Comparison of ENCODE assay signal across 17 cellular contexts in genomic region chr9:128107260-128107970, GRCh38. TPM values are rescaled to one million over a fixed set of nuclear protein-coding genes. Genes with fewer than 3 reads are reported as not detected.
DNase-seq lines count a peak whose midpoint lies in the region; ATAC-seq and TF ChIP-seq lines count a peak whose summit lies in the region.
"Had no signal": no experiment of that assay in that cellular context is flagged by ENCODE, and none has a peak within 500 bp of the region (broad histone marks: within the 10 kb centered on the region; RNA-seq: fewer than 3 reads in every experiment).

No MANE protein-coding gene starts in this region.

- no peak for DNase-seq in Calu3
- peak in 1 of 3 donors; percentile 47 for DNase-seq in right cardiac atrium
- peak; percentile 60 for DNase-seq in sigmoid colon
- DNase-seq in RPMI8226, result no peak
- no peak for DNase-seq in activated naive CD4-positive, alpha-beta T cell treated with Interleukin-2 at 50 U/mL for 16 hours
- no peak for DNase-seq in retina
- DNase-seq: activated naive CD4-positive, alpha-beta T cell treated with anti-CD3 and anti-CD28 coated beads, Interleukin-2, amount 50 U/mL, for 16 hours; NCI-H69; SJCRH30 had no signal

- peak; percentile 2 to 17 for ATAC-seq in right cardiac atrium
- ATAC-seq in GM18519 (IDR thresholded peaks at IDR 0.05; ENCODE audit: low FRiP score, unreplicated experiment), result no peak
- ATAC-seq: gastroesophageal sphincter had no signal

- TF ChIP-seq POLR2A in sigmoid colon (IDR thresholded peaks at IDR 0.05), result no peak

- no TSS peak for BruUV-seq in Calu3 (replicated peaks; lab: Mats Ljungman, UMichigan)

- CTCF ChIA-PET in Calu3 (lab: Charles Lee), result interaction anchor here (0.5 kb wide), 1 partner anchor 8 kb away, joined by 3 read pairs; no protein-coding TSS in a partner anchor

- no peak overlapping the region for H3K4me3 ChIP-seq in right cardiac atrium (ENCODE audit: low read length)
- H3K4me3 ChIP-seq in sigmoid colon, result no peak overlapping the region
- H3K4me3 ChIP-seq: gastroesophageal sphincter, lung, SJCRH30 had no signal

- H3K9me3 Mint-ChIP-seq in Calu3 (ENCODE audit: low read depth, unreplicated experiment), result no peaks in the 10 kb centered on the region
- H3K9me3 Mint-ChIP-seq: T-helper 2 cell treated with Interferon-gamma antibody and Interleukin-4, amounts not matched to agents 5 μg/mL and 100 μg/mL, for 36 hours had no signal

- TF ChIP-seq CTCF in Calu3 (IDR thresholded peaks at IDR 0.05; ENCODE audit: unreplicated experiment), result no peak
- TF ChIP-seq CTCF in sigmoid colon (IDR thresholded peaks at IDR 0.05), result no peak

- H3K27me3 ChIP-seq in right cardiac atrium (ENCODE audit: control insufficient read depth, insufficient read depth) (no peaks in the 10 kb centered on the region), sigmoid colon (no peaks in the 10 kb centered on the region)
- H3K27me3 ChIP-seq: gastroesophageal sphincter, SJCRH30 had no signal

- peak overlapping the region; percentile 79 for H3K27ac ChIP-seq in KOPT-K1 (ENCODE audit: low read depth, low read length, poor library complexity, severe bottlenecking)
- no peak overlapping the region for H3K27ac ChIP-seq in right cardiac atrium (ENCODE audit: low read length)
- no peak overlapping the region for H3K27ac ChIP-seq in sigmoid colon
- H3K27ac ChIP-seq: epithelial cell of prostate, SJCRH30 had no signal

- peak overlapping the region; percentile 85 for H3K27ac Mint-ChIP-seq in Calu3 (ENCODE audit: unreplicated experiment)
- H3K27ac Mint-ChIP-seq: T-helper 2 cell treated with Interferon-gamma antibody and Interleukin-4, amounts not matched to agents 5 μg/mL and 100 μg/mL, for 36 hours had no signal

- TF ChIP-seq EP300 in sigmoid colon (IDR thresholded peaks at IDR 0.05), result no peak

- H3K27me3 Mint-ChIP-seq in Calu3 (ENCODE audit: unreplicated experiment), result no peaks in the 10 kb centered on the region

- no peaks in the 10 kb centered on the region for H3K4me1 Mint-ChIP-seq in Calu3 (ENCODE audit: low read depth, unreplicated experiment)

- intact Hi-C loops in Calu3 (cut with micrococcal nuclease; ENCODE audit: unreplicated experiment) (no loop called here), right cardiac atrium (cut with DNase I) (no loop called here), sigmoid colon (cut with DNase I) (no loop called here)

- H3K36me3 ChIP-seq in KOPT-K1 (ENCODE audit: insufficient read depth, low read length) (peaks cover 79% of the 10 kb centered on the region), sigmoid colon (peaks cover 38 to 70% (median 50%) of the 10 kb centered on the region in 4 donors)

- H3K9me3 ChIP-seq in KOPT-K1 (ENCODE audit: insufficient read depth, low read length, poor library complexity, severe bottlenecking) (no peaks in the 10 kb centered on the region), right cardiac atrium (ENCODE audit: control insufficient read depth, low read length) (no peaks in the 10 kb centered on the region), sigmoid colon (no peaks in the 10 kb centered on the region)
- H3K9me3 ChIP-seq: gastroesophageal sphincter, SJCRH30 had no signal

- peaks cover 73% of the 10 kb centered on the region for H3K36me3 Mint-ChIP-seq in Calu3 (ENCODE audit: insufficient read depth, unreplicated experiment)

- H3K4me1 ChIP-seq in right cardiac atrium (ENCODE audit: control insufficient read depth, insufficient read depth, low read length) (no peaks in the 10 kb centered on the region), sigmoid colon (no peaks in the 10 kb centered on the region)

- WGBS in right cardiac atrium, result 86% methylated on average over 26 of the region's 26 CpGs
- WGBS in sigmoid colon, 2 donors, result 86 to 93% methylated on average over 26 of the region's 26 CpGs

- H3K4me3 Mint-ChIP-seq in Calu3 (ENCODE audit: low read depth, unreplicated experiment), result no peak overlapping the region
- H3K4me3 Mint-ChIP-seq: T-helper 2 cell treated with Interferon-gamma antibody and Interleukin-4, amounts not matched to agents 5 μg/mL and 100 μg/mL, for 36 hours had no signal

RNA-seq across cellular contexts. Expression of gene PTGES2, which starts 20.1 kb away (rescaled TPM):
- total RNA-seq in Calu3 (2022) (121 and 137 TPM in 2 replicates), right cardiac atrium (100 to 1,000 TPM; 122 to 128 (median 126) TPM), sigmoid colon (100 to 1,000 TPM in 2 of 4 donors, 10 to 100 TPM in 2; 60.0 to 119 (median 97.5) TPM)
- polyA plus RNA-seq in right cardiac atrium (162 TPM), sigmoid colon (10 to 100 TPM; 56.5 to 82.2 (median 66.1) TPM)

RNA-seq across cellular contexts. Expression of gene SLC25A25, which starts 39.4 kb away (rescaled TPM):
- total RNA-seq in Calu3 (2022), result 19.5 and 22.1 TPM in 2 replicates
- total RNA-seq in right cardiac atrium, result 10 to 100 TPM in 1 of 4 donors, 1 to 10 TPM in 3; 6.3 to 16.1 (median 7.0) TPM
- 5.8 TPM for polyA plus RNA-seq in right cardiac atrium
- total RNA-seq in sigmoid colon, result 10 to 100 TPM; 10.2 to 77.2 (median 12.9) TPM
- 10 to 100 TPM; 16.6 to 19.4 (median 16.8) TPM for polyA plus RNA-seq in sigmoid colon

RNA-seq across cellular contexts. Expression of gene NAIF1, which starts 40.3 kb away (rescaled TPM):
- 6.7 and 9.0 TPM in 2 replicates for total RNA-seq in Calu3 (2022)
- total RNA-seq in right cardiac atrium, result 1 to 10 TPM; 6.1 to 8.7 (median 6.4) TPM
- polyA plus RNA-seq in right cardiac atrium, result 5.0 TPM
- total RNA-seq in sigmoid colon, result 10 to 100 TPM in 1 of 4 donors, 1 to 10 TPM in 3; 5.5 to 10.7 (median 6.3) TPM
- 10 to 100 TPM in 1 of 3 donors, 1 to 10 TPM in 2; 8.4 to 11.0 (median 8.6) TPM for polyA plus RNA-seq in sigmoid colon

RNA-seq across cellular contexts. Expression of gene LCN2, which starts 41.8 kb away (rescaled TPM):
- total RNA-seq in Calu3 (2022) (2,733 and 4,208 TPM in 2 replicates), right cardiac atrium (not detected), sigmoid colon (not detected)
- polyA plus RNA-seq in right cardiac atrium (0.16 TPM), sigmoid colon (1,000 to 10,000 TPM in 1 of 3 donors, 10 to 100 TPM in 1, 1 to 10 TPM in 1; 9.6 to 1,818 (median 79.8) TPM)
- total RNA-seq: dermis microvascular lymphatic vessel endothelial cell, pulmonary artery endothelial cell, SJCRH30 had no signal

RNA-seq across cellular contexts. Expression of gene BBLN, which starts 52.6 kb away (rescaled TPM):
- total RNA-seq in Calu3 (2022) (77.6 and 82.3 TPM in 2 replicates), right cardiac atrium (10 to 100 TPM; 41.6 to 58.0 (median 49.1) TPM), sigmoid colon (100 to 1,000 TPM; 158 to 273 (median 204) TPM)
- polyA plus RNA-seq in right cardiac atrium (138 TPM), sigmoid colon (100 to 1,000 TPM; 111 to 123 (median 113) TPM)
